In genomic region chr20:43462369-43463132, GRCh38 we compare ENCODE assay signal across 2 cellular contexts.
TF ChIP-seq lines count a peak whose summit lies in the region.

No MANE protein-coding gene starts in this region.

TF ChIP-seq in SK-N-SH, 30 proteins besides CTCF, POLR2A, EP300 and RAD21 (continued from another document):
- TF ChIP-seq IRF3 (IDR thresholded peaks at IDR 0.05; ENCODE audit: low read depth, low read length) (no peak), SMC3 (IDR thresholded peaks at IDR 0.05; ENCODE audit: low read depth, low read length) (no peak), USF2 (IDR thresholded peaks at IDR 0.05; ENCODE audit: borderline replicate concordance, low read depth, low read length) (no peak), MXI1 (IDR thresholded peaks at IDR 0.05; ENCODE audit: low read depth, low read length) (no peak), ZBTB33 (IDR thresholded peaks at IDR 0.05; ENCODE audit: borderline replicate concordance, low read depth) (no peak), TEAD4 (IDR thresholded peaks at IDR 0.05; ENCODE audit: borderline replicate concordance, insufficient read depth) (no peak), RXRA (IDR thresholded peaks at IDR 0.05; ENCODE audit: borderline replicate concordance, low read depth) (no peak), REST (IDR thresholded peaks at IDR 0.05; ENCODE audit: low read depth, low read length) (no peak), ELF1 (IDR thresholded peaks at IDR 0.05) (no peak), YY1 (IDR thresholded peaks at IDR 0.05; ENCODE audit: low read depth) (no peak), RFX5 (IDR thresholded peaks at IDR 0.05; ENCODE audit: low read length) (no peak), POLR2AphosphoS5 (IDR thresholded peaks at IDR 0.05; ENCODE audit: low read depth, low read length) (no peak), FOXM1 (IDR thresholded peaks at IDR 0.05; ENCODE audit: low read depth) (no peak), GABPA (IDR thresholded peaks at IDR 0.05; ENCODE audit: low read depth) (no peak)

TF ChIP-seq in SK-N-SH treated with all-trans-retinoic acid at 6 μM for 48 hours, 23 proteins besides CTCF, POLR2A, EP300 and RAD21 (continued from another document):
- no peak for TF ChIP-seq CSRNP3 (CRISPR knock-in tag; IDR thresholded peaks at IDR 0.05)
- TF ChIP-seq BACH2 (CRISPR knock-in tag; IDR thresholded peaks at IDR 0.05; ENCODE audit: borderline replicate concordance) = no peak
- no peak for TF ChIP-seq PPARA (CRISPR knock-in tag; IDR thresholded peaks at IDR 0.05; ENCODE audit: borderline replicate concordance)
- TF ChIP-seq ZNF70 (CRISPR knock-in tag; IDR thresholded peaks at IDR 0.05) = no peak
- no peak for TF ChIP-seq RARB (CRISPR knock-in tag; IDR thresholded peaks at IDR 0.05)
- no peak for TF ChIP-seq TSHZ2 (CRISPR knock-in tag; IDR thresholded peaks at IDR 0.05)
- no peak for TF ChIP-seq CREB5 (CRISPR knock-in tag; IDR thresholded peaks at IDR 0.05; ENCODE audit: low read depth)
- no peak for TF ChIP-seq SNAI2 (CRISPR knock-in tag; IDR thresholded peaks at IDR 0.05)
- no peak for TF ChIP-seq TCF4 (CRISPR knock-in tag; IDR thresholded peaks at IDR 0.05; ENCODE audit: borderline replicate concordance)
- TF ChIP-seq ISL1 (CRISPR knock-in tag; IDR thresholded peaks at IDR 0.05) = no peak
- TF ChIP-seq ARNTL (CRISPR knock-in tag; IDR thresholded peaks at IDR 0.05; ENCODE audit: borderline replicate concordance, low read depth) = no peak
